Comparison of ENCODE assay signal across 21 cellular contexts in the genomic region with DNA sequence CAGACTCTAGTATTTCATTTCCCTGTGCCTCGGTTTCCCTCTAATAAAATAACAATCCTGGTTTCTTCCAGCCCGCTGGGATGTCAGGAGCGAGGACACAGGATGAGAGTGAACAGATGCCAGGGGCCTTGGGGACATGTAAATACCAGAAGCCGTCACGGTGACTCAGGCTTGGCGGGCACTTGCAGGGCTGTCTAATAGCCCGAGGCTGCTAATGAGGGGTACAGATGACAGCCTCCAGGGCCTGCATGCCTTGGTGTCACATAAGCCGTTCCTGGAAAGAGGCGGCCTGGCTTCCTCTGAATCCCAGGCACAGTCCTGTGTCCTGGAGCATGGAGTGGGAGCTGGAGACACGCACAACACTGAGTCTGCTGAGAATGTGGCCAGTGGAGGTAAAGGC. TPM values are rescaled to one million over a fixed set of nuclear protein-coding genes. Genes with fewer than 3 reads are reported as not detected.
DNase-seq lines count a peak whose midpoint lies in the region; ATAC-seq, FAIRE-seq and TF ChIP-seq lines count a peak whose summit lies in the region.
"Had no signal": no experiment of that assay in that cellular context is flagged by ENCODE, and none has a peak within 500 bp of the region (broad histone marks: within the 10 kb centered on the region; RNA-seq: fewer than 3 reads in every experiment).

No MANE protein-coding gene starts in this region.

- H3K27me3 Mint-ChIP-seq in chondrocyte (ENCODE audit: low read depth) = no peaks in the 10 kb centered on the region
- no peaks in the 10 kb centered on the region for H3K27me3 Mint-ChIP-seq in stimulated activated naive B cell treated with anti-CD40 and anti-IgM and Interleukin-4, amounts not matched to agents 10 μg/mL and 1 μg/mL and 100 μg/mL, for 72 hours
- H3K27me3 Mint-ChIP-seq: B cell; IgD-negative memory B cell; naive thymus-derived CD8-positive, alpha-beta T cell; stimulated activated naive CD8-positive, alpha-beta T cell treated with anti-CD3 and anti-CD28 coated beads, Interleukin-15, Interleukin-2, amounts not matched to agents 100 ng/mL and 50 ng/mL, for 24 hours had no signal

- no peak for TF ChIP-seq CTCF in chondrocyte (IDR thresholded peaks at IDR 0.05)

- ATAC-seq in stimulated activated naive B cell treated with anti-CD40 and anti-IgM and Interleukin-4, amounts not matched to agents 10 μg/mL and 1 μg/mL and 100 μg/mL, for 72 hours (replicated peaks) = no peak
- ATAC-seq in GM19351 (IDR thresholded peaks at IDR 0.05; ENCODE audit: unreplicated experiment) (no peak), GM21390 (IDR thresholded peaks at IDR 0.05; ENCODE audit: unreplicated experiment) (no peak), GM18861 (IDR thresholded peaks at IDR 0.05; ENCODE audit: unreplicated experiment) (no peak)
- ATAC-seq: left lung; naive thymus-derived CD8-positive, alpha-beta T cell; PC-3 had no signal

- no peak for FAIRE-seq in GM19239 (lab: Jason Lieb, UNC)

- H3K36me3 Mint-ChIP-seq in chondrocyte (ENCODE audit: low read depth) = peaks cover 4% of the 10 kb centered on the region
- H3K36me3 Mint-ChIP-seq in stimulated activated naive B cell treated with anti-CD40 and anti-IgM and Interleukin-4, amounts not matched to agents 10 μg/mL and 1 μg/mL and 100 μg/mL, for 72 hours = peaks cover 31 to 40% of the 10 kb centered on the region in 2 donors

- no peak overlapping the region for H3K4me3 Mint-ChIP-seq in chondrocyte (ENCODE audit: unreplicated experiment)
- H3K4me3 Mint-ChIP-seq in stimulated activated naive B cell treated with anti-CD40 and anti-IgM and Interleukin-4, amounts not matched to agents 10 μg/mL and 1 μg/mL and 100 μg/mL, for 72 hours = no peak overlapping the region
- H3K4me3 Mint-ChIP-seq: B cell; IgD-negative memory B cell; naive thymus-derived CD8-positive, alpha-beta T cell; stimulated activated naive CD8-positive, alpha-beta T cell treated with anti-CD3 and anti-CD28 coated beads, Interleukin-15, Interleukin-2, amounts not matched to agents 100 ng/mL and 50 ng/mL, for 24 hours had no signal

- H3K4me1 Mint-ChIP-seq in chondrocyte (ENCODE audit: low read depth) = peaks cover 29% of the 10 kb centered on the region
- peaks cover 0 to 2% of the 10 kb centered on the region in 2 donors for H3K4me1 Mint-ChIP-seq in stimulated activated naive B cell treated with anti-CD40 and anti-IgM and Interleukin-4, amounts not matched to agents 10 μg/mL and 1 μg/mL and 100 μg/mL, for 72 hours
- H3K4me1 Mint-ChIP-seq: B cell, IgD-negative memory B cell had no signal

- H3K27ac Mint-ChIP-seq in chondrocyte (ENCODE audit: unreplicated experiment) = no peak overlapping the region
- peak overlapping the region; percentile 25 for H3K27ac Mint-ChIP-seq in stimulated activated naive B cell treated with anti-CD40 and anti-IgM and Interleukin-4, amounts not matched to agents 10 μg/mL and 1 μg/mL and 100 μg/mL, for 72 hours
- H3K27ac Mint-ChIP-seq: B cell; IgD-negative memory B cell; stimulated activated naive CD8-positive, alpha-beta T cell treated with anti-CD3 and anti-CD28 coated beads, Interleukin-15, Interleukin-2, amounts not matched to agents 100 ng/mL and 50 ng/mL, for 24 hours had no signal

- no peaks in the 10 kb centered on the region for H3K9me3 Mint-ChIP-seq in chondrocyte (ENCODE audit: low read depth)
- H3K9me3 Mint-ChIP-seq in stimulated activated naive B cell treated with anti-CD40 and anti-IgM and Interleukin-4, amounts not matched to agents 10 μg/mL and 1 μg/mL and 100 μg/mL, for 72 hours = no peaks in the 10 kb centered on the region
- H3K9me3 Mint-ChIP-seq: IgD-negative memory B cell; naive thymus-derived CD8-positive, alpha-beta T cell; stimulated activated naive CD8-positive, alpha-beta T cell treated with anti-CD3 and anti-CD28 coated beads, Interleukin-15, Interleukin-2, amounts not matched to agents 100 ng/mL and 50 ng/mL, for 24 hours had no signal

- DNase-seq in NCI-H2171 treated with DMSO at 0.1 percent for 48 hours (lab: John Stamatoyannopoulos, UW) (peak; percentile 95), chondrocyte (ENCODE audit: low spot score) (peak; percentile 75), left kidney (ENCODE audit: low read depth, low spot score) (peak; percentile 56), GM19239 (ENCODE audit: insufficient read length, low spot score) (no peak)
- no peak for DNase-seq in stimulated activated naive B cell treated with anti-CD40 and anti-IgM and Interleukin-4, amounts not matched to agents 10 μg/mL and 1 μg/mL and 100 μg/mL, for 72 hours
- DNase-seq: DMS79 treated with DMSO at 0.1 percent for 48 hours, erythroblast, H7, hippocampal formation, NCI-H1092, NCI-H345, PC-3, T-helper 1 cell had no signal

RNA-seq across cellular contexts. Expression of gene HS1BP3, which starts 28.2 kb away (rescaled TPM):
- total RNA-seq in chondrocyte = 24.6 to 33.8 TPM (median 33.2 TPM) in 3 replicates

RNA-seq across cellular contexts. Expression of gene GDF7, which starts 44.2 kb away (rescaled TPM):
- 10.9 to 12.8 TPM (median 12.6 TPM) in 3 replicates for total RNA-seq in chondrocyte
- total RNA-seq: naive thymus-derived CD8-positive, alpha-beta T cell had no signal

Comparison
In these comparisons a context has a peak if more than half of its experiments do, and no peak if none do; other contexts are left out.
1. DNase-seq: peak in NCI-H2171 treated with DMSO at 0.1 percent for 48 hours (single experiment), chondrocyte (single experiment) and left kidney (single experiment); none in stimulated activated naive B cell treated with anti-CD40 and anti-IgM and Interleukin-4, amounts not matched to agents 10 μg/mL and 1 μg/mL and 100 μg/mL, for 72 hours (single experiment) and GM19239 (single experiment).